ENCODE assay signal across 17 cellular contexts in genomic region chr10:18473424-18474110, GRCh38.
DNase-seq lines count a peak whose midpoint lies in the region; ATAC-seq, FAIRE-seq and TF ChIP-seq lines count a peak whose summit lies in the region.
"Had no signal": no experiment of that assay in that cellular context is flagged by ENCODE, and none has a peak within 500 bp of the region (broad histone marks: within the 10 kb centered on the region; RNA-seq: fewer than 3 reads in every experiment).

No MANE protein-coding gene starts in this region.

- no peak overlapping the region for H3K27ac ChIP-seq in right lobe of liver
- no peak overlapping the region for H3K27ac ChIP-seq in HepG2 (ENCODE audit: extremely low read length, insufficient read depth, low read length)
- peak overlapping the region; percentile 98 for H3K27ac ChIP-seq in cardiac muscle cell
- H3K27ac ChIP-seq in mesendoderm (ENCODE audit: low read depth, low read length) = no peak overlapping the region
- H3K27ac ChIP-seq: A549 had no signal

- no peak for TF ChIP-seq CTCF in right lobe of liver (IDR thresholded peaks at IDR 0.05)
- no peak for TF ChIP-seq CTCF in HepG2 (CRISPR knock-in tag; IDR thresholded peaks at IDR 0.05)
- no peak for TF ChIP-seq CTCF in cardiac muscle cell (IDR thresholded peaks at IDR 0.05; ENCODE audit: low read depth, low read length)

- 60% methylated on average over 12 of the region's 12 CpGs for whole genome bisulfite sequencing in right lobe of liver (ENCODE audit: insufficient coverage, low coverage, low lambda C conversion rate, missing lambda C conversion rate)
- WGBS in HepG2 (ENCODE audit: low lambda C conversion rate) = 30% methylated on average over 12 of the region's 12 CpGs
- WGBS in mesendoderm (ENCODE audit: extremely low coverage, insufficient coverage, low lambda C conversion rate) = no CpG with 5 or more reads among the region's 12 CpGs

- no peaks in the 10 kb centered on the region for H3K79me1 ChIP-seq in mesendoderm (ENCODE audit: low read length)

- TF ChIP-seq RAD21 in HepG2 (CRISPR knock-in tag; IDR thresholded peaks at IDR 0.05) = no peak

- no peak overlapping the region for H3K23ac ChIP-seq in mesendoderm (ENCODE audit: low read length)

- BruUV-seq in HepG2 (replicated peaks; lab: Mats Ljungman, UMichigan) = no TSS peak

- ATAC-seq in right lobe of liver (peak; percentile 64 to 84 (median 74)), HepG2 (no peak)
- ATAC-seq: A549, natural killer cell had no signal

- no peak for DNase-seq in right lobe of liver
- DNase-seq in HepG2 (ENCODE audit: low spot score) = no peak
- DNase-seq in cardiac muscle cell (ENCODE audit: low read depth in 1 of 2, low spot score in 1 of 2) = peak in 1 of 2 donors; percentile 83
- DNase-seq in non-pigmented ciliary epithelial cell (ENCODE audit: low read depth) = peak; percentile 23
- no peak for DNase-seq in activated CD8-positive, alpha-beta memory T cell treated with anti-CD3 and anti-CD28 coated beads for 24 hours
- no peak for DNase-seq in mesendoderm
- no peak for DNase-seq in NCI-H526 treated with DMSO at 0.1 percent for 48 hours (lab: John Stamatoyannopoulos, UW)
- no peak for DNase-seq in NCI-H2029 (lab: John Stamatoyannopoulos, UW)
- DNase-seq: activated CD4-positive, alpha-beta memory T cell treated with anti-CD3 and anti-CD28 coated beads, Interleukin-2, amount 10 ng/mL, durations not matched to agents 7 days and 5 days; activated effector memory CD4-positive, alpha-beta T cell treated with anti-CD3 and anti-CD28 coated beads, Interleukin-2, amount 50 U/mL, for 16 hours; esophagus squamous epithelium; natural killer cell; NCI-H1092; stimulated activated CD4-positive, alpha-beta T cell treated with anti-CD3 and anti-CD28 coated beads, Interleukin-15, amount 100 ng/mL, for 24 hours had no signal

- no peak overlapping the region for H3K56ac ChIP-seq in mesendoderm (ENCODE audit: low read length)

- no peak overlapping the region for H3K4me2 ChIP-seq in HepG2 (ENCODE audit: low read depth, low read length)
- H3K4me2 ChIP-seq in mesendoderm (ENCODE audit: low read length) = no peak overlapping the region
- H3K4me2 ChIP-seq: A549 had no signal

- H3K4me3 ChIP-seq in right lobe of liver (no peak overlapping the region), HepG2 (replicated peaks in 1 of 3; ENCODE audit: insufficient read depth in 1 of 3, low read depth in 2 of 3, low read length in 3 of 3) (no peak overlapping the region), cardiac muscle cell (no peak overlapping the region), mesendoderm (ENCODE audit: low read length) (no peak overlapping the region)
- H3K4me3 ChIP-seq: A549, esophagus squamous epithelium had no signal

- POLR2A ChIA-PET in HepG2 (lab: Yijun Ruan, JAX) = no interaction called here

- no peak overlapping the region for H2BK15ac ChIP-seq in mesendoderm (replicated peaks; ENCODE audit: low read depth)

- H4K20me1 ChIP-seq in HepG2 (ENCODE audit: insufficient read depth, low read length) = no peaks in the 10 kb centered on the region

- no peak overlapping the region for H2BK5ac ChIP-seq in mesendoderm (ENCODE audit: low read length)

- H3K27me3 ChIP-seq in right lobe of liver = no peaks in the 10 kb centered on the region
- peaks cover 0 to 4% of the 10 kb centered on the region in 2 experiments; a peak in 1 of 5 replicates for H3K27me3 ChIP-seq in HepG2 (ENCODE audit: control insufficient read depth in 1 of 2, insufficient read depth in 2 of 2, low read length in 2 of 2)
- H3K27me3 ChIP-seq in cardiac muscle cell = no peaks in the 10 kb centered on the region
- H3K27me3 ChIP-seq in mesendoderm (ENCODE audit: insufficient read depth, low read length, poor library complexity) = no peaks in the 10 kb centered on the region
- H3K27me3 ChIP-seq: esophagus squamous epithelium had no signal

- H3K9me3 ChIP-seq in right lobe of liver (no peaks in the 10 kb centered on the region), HepG2 (ENCODE audit: low read length) (no peaks in the 10 kb centered on the region), cardiac muscle cell (ENCODE audit: low read depth) (no peaks in the 10 kb centered on the region)
- H3K9me3 ChIP-seq: A549, esophagus squamous epithelium had no signal

- H2BK120ac ChIP-seq in mesendoderm (ENCODE audit: low read depth, low read length) = no peak overlapping the region

- no peak for TF ChIP-seq EP300 in HepG2 (IDR thresholded peaks at IDR 0.05; ENCODE audit: low read depth in 2 of 2, low read length in 2 of 2)
- TF ChIP-seq EP300 in HepG2 (CRISPR knock-in tag; IDR thresholded peaks at IDR 0.05; ENCODE audit: borderline replicate concordance) = no peak

- H4K5ac ChIP-seq in mesendoderm (ENCODE audit: low read length) = no peak overlapping the region

- no peak overlapping the region for H2AK5ac ChIP-seq in mesendoderm (ENCODE audit: low read length)

- CTCF ChIA-PET in HepG2 (lab: Yijun Ruan, JAX; ENCODE audit: low intra/inter-chr PET ratio, low total read pairs) = no interaction called here

- H3K4me1 ChIP-seq in right lobe of liver (no peaks in the 10 kb centered on the region), HepG2 (ENCODE audit: insufficient read depth, low read length) (no peaks in the 10 kb centered on the region), cardiac muscle cell (ENCODE audit: low read depth) (peaks cover 51% of the 10 kb centered on the region), mesendoderm (ENCODE audit: control insufficient read depth, low read depth, low read length) (no peaks in the 10 kb centered on the region)
- H3K4me1 ChIP-seq: A549 had no signal

- no peak for TF ChIP-seq POLR2A in right lobe of liver (IDR thresholded peaks at IDR 0.05)
- no peak for TF ChIP-seq POLR2A in HepG2 (IDR thresholded peaks at IDR 0.05; ENCODE audit: insufficient read depth in 1 of 2, low read depth in 2 of 2, low read length in 2 of 2)

- no peak overlapping the region for H3K4ac ChIP-seq in mesendoderm (ENCODE audit: low read depth, low read length)

- no peak overlapping the region for H2AFZ ChIP-seq in HepG2 (ENCODE audit: low read length)

- no peak overlapping the region for H3K9ac ChIP-seq in HepG2 (ENCODE audit: insufficient read depth, low read depth, low read length)
- no peak overlapping the region for H3K9ac ChIP-seq in mesendoderm (ENCODE audit: low read length)

- in situ Hi-C loops in HepG2 (cut with HindIII; ENCODE audit: extremely low pct_ligation_motif_present, low pct_unique_long_range_greater_than_20kb) = no loop called here

- H4K8ac ChIP-seq in mesendoderm (ENCODE audit: low read depth, low read length) = no peak overlapping the region

- intact Hi-C loops in right lobe of liver (cut with DNase I) = no loop called here
- intact Hi-C loops in HepG2 (cut with micrococcal nuclease; ENCODE audit: unreplicated experiment) = no loop called here

- no peak for FAIRE-seq in HepG2 (lab: Jason Lieb, UNC)
- FAIRE-seq: A549, colon, D721Med had no signal

- no peak overlapping the region for H3K18ac ChIP-seq in mesendoderm (ENCODE audit: low read length)

- H3K36me3 ChIP-seq in right lobe of liver = no peaks in the 10 kb centered on the region
- H3K36me3 ChIP-seq in HepG2 (replicated peaks in 1 of 2; ENCODE audit: control insufficient read depth in 1 of 2, insufficient read depth in 2 of 2, low read length in 2 of 2) = no peaks in the 10 kb centered on the region
- no peaks in the 10 kb centered on the region for H3K36me3 ChIP-seq in cardiac muscle cell
- H3K36me3 ChIP-seq in mesendoderm (ENCODE audit: control insufficient read depth, insufficient read depth, low read length) = no peaks in the 10 kb centered on the region
- H3K36me3 ChIP-seq: esophagus squamous epithelium had no signal

- H3K79me2 ChIP-seq in HepG2 (ENCODE audit: insufficient read depth, low read length) (no peaks in the 10 kb centered on the region), mesendoderm (ENCODE audit: control insufficient read depth, insufficient read depth, low read length) (no peaks in the 10 kb centered on the region)

TF ChIP-seq in HepG2, 621 proteins besides CTCF, POLR2A, EP300 and RAD21 (continues in another document):
- no peak for TF ChIP-seq ZNF614 (CRISPR knock-in tag; IDR thresholded peaks at IDR 0.05; ENCODE audit: borderline replicate concordance)
- no peak for TF ChIP-seq ZNF101 (CRISPR knock-in tag; IDR thresholded peaks at IDR 0.05; ENCODE audit: borderline replicate concordance, low read depth)
- TF ChIP-seq ZNF75D (CRISPR knock-in tag; IDR thresholded peaks at IDR 0.05; ENCODE audit: borderline replicate concordance) = no peak
- no peak for TF ChIP-seq ZBED4 (CRISPR knock-in tag; IDR thresholded peaks at IDR 0.05; ENCODE audit: borderline replicate concordance)
- no peak for TF ChIP-seq CBX5 (CRISPR knock-in tag; IDR thresholded peaks at IDR 0.05; ENCODE audit: borderline replicate concordance)
- TF ChIP-seq RXRA (CRISPR knock-in tag; IDR thresholded peaks at IDR 0.05) = no peak
- TF ChIP-seq SP1 (IDR thresholded peaks at IDR 0.05) = no peak
- no peak for TF ChIP-seq SP1 (CRISPR knock-in tag; IDR thresholded peaks at IDR 0.05)
- no peak for TF ChIP-seq ZFP82 (CRISPR knock-in tag; IDR thresholded peaks at IDR 0.05; ENCODE audit: borderline replicate concordance)
